Comparison of ENCODE assay signal across 15 cellular contexts in genomic region chr10:22736134-22736533, GRCh38.
"Had no signal": no experiment of that assay in that cellular context is flagged by ENCODE, and none has a peak within 500 bp of the region (broad histone marks: within the 10 kb centered on the region; RNA-seq: fewer than 3 reads in every experiment).

No MANE protein-coding gene starts in this region.

- H3K4me1 Mint-ChIP-seq: activated naive CD4-positive, alpha-beta T cell treated with anti-CD3 and anti-CD28 coated beads, Interleukin-2, amount 10 ng/mL, durations not matched to agents 7 days and 5 days; activated T-helper 17 cell treated with anti-CD3 and anti-CD28 coated beads, Interleukin-2, amount 50 U/mL, for 72 hours had no signal

- H3K4me3 Mint-ChIP-seq: activated naive CD4-positive, alpha-beta T cell treated with anti-CD3 and anti-CD28 coated beads, Interleukin-2, amount 10 ng/mL, durations not matched to agents 7 days and 5 days; activated T-helper 17 cell treated with anti-CD3 and anti-CD28 coated beads, Interleukin-2, amount 50 U/mL, for 72 hours; dendritic cell treated with granulocyte-macrophage colony-stimulating factor and Interleukin-4, amounts not matched to agents 40 ng/mL and 50 ng/mL, for 4 days; effector memory CD8-positive, alpha-beta T cell; naive B cell; stimulated activated naive CD8-positive, alpha-beta T cell treated with anti-CD3 and anti-CD28 coated beads, Interleukin-15, Interleukin-2, amounts not matched to agents 100 ng/mL and 50 ng/mL, for 24 hours had no signal

- ATAC-seq: activated T-helper 17 cell treated with anti-CD3 and anti-CD28 coated beads, Interleukin-2, amount 50 U/mL, for 72 hours; effector memory CD8-positive, alpha-beta T cell; left cardiac atrium; lower lobe of right lung; pancreas had no signal

- H3K36me3 Mint-ChIP-seq: activated naive CD4-positive, alpha-beta T cell treated with anti-CD3 and anti-CD28 coated beads, Interleukin-2, amount 10 ng/mL, durations not matched to agents 7 days and 5 days; naive B cell had no signal

- H3K27ac Mint-ChIP-seq: activated naive CD4-positive, alpha-beta T cell treated with anti-CD3 and anti-CD28 coated beads, Interleukin-2, amount 10 ng/mL, durations not matched to agents 7 days and 5 days; activated T-helper 17 cell treated with anti-CD3 and anti-CD28 coated beads, Interleukin-2, amount 50 U/mL, for 72 hours; dendritic cell treated with granulocyte-macrophage colony-stimulating factor and Interleukin-4, amounts not matched to agents 40 ng/mL and 50 ng/mL, for 4 days; effector memory CD8-positive, alpha-beta T cell; stimulated activated naive CD8-positive, alpha-beta T cell treated with anti-CD3 and anti-CD28 coated beads, Interleukin-15, Interleukin-2, amounts not matched to agents 100 ng/mL and 50 ng/mL, for 24 hours had no signal

- H3K27ac ChIP-seq: lower lobe of right lung, pancreas, testis, uterus had no signal

- H3K4me3 ChIP-seq: lower lobe of right lung, pancreas, testis, uterus had no signal

- DNase-seq: activated CD4-positive, alpha-beta T cell treated with anti-CD3 and anti-CD28 coated beads for 48 hours; activated naive CD4-positive, alpha-beta T cell treated with anti-CD3 and anti-CD28 coated beads, Interleukin-2, amount 10 ng/mL, durations not matched to agents 7 days and 5 days; effector memory CD8-positive, alpha-beta T cell; left cardiac atrium; lower lobe of right lung; naive B cell; pancreas; stimulated activated CD4-positive, alpha-beta T cell treated with anti-CD3 and anti-CD28 coated beads, Interleukin-15, amount 100 ng/mL, for 24 hours; stimulated activated CD4-positive, alpha-beta T cell treated with anti-CD3 and anti-CD28 coated beads, Interleukin-4, amount 100 ng/mL, for 24 hours; T-helper 9 cell; testis; uterus had no signal

- H3K27me3 ChIP-seq: pancreas, testis, uterus had no signal

- H3K27me3 Mint-ChIP-seq: dendritic cell treated with granulocyte-macrophage colony-stimulating factor and Interleukin-4, amounts not matched to agents 40 ng/mL and 50 ng/mL, for 4 days had no signal

- H3K9me3 Mint-ChIP-seq: activated naive CD4-positive, alpha-beta T cell treated with anti-CD3 and anti-CD28 coated beads, Interleukin-2, amount 10 ng/mL, durations not matched to agents 7 days and 5 days; effector memory CD8-positive, alpha-beta T cell had no signal

- H3K4me1 ChIP-seq: lower lobe of right lung, pancreas, testis, uterus had no signal

- FAIRE-seq: pancreas had no signal

- H3K36me3 ChIP-seq: lower lobe of right lung, pancreas, uterus had no signal

- H3K9me3 ChIP-seq: lower lobe of right lung, pancreas, testis, uterus had no signal
